ENCODE assay signal across 16 cellular contexts in the genomic region with DNA sequence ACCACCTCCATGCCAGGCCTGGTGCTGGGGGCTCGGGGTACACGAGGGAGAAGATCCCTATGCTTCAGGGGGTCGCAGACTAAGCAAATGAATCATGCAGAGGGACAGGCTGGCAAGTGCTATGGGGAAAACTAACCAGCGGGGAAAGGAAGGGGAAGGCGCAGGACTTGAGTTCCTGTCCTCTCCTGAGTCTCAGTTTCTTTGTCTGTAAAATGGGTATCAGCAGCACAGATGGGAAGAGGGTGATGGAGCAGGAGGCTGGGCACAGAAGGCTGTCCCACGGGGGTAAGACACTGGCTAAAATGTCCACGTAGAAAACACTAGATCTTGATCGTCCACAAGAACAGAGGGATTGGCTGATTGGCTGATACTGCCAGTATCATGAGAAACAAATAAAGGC. TPM values are rescaled to one million over a fixed set of nuclear protein-coding genes. Genes with fewer than 3 reads are reported as not detected.
"Had no signal": no experiment of that assay in that cellular context is flagged by ENCODE, and none has a peak within 500 bp of the region (broad histone marks: within the 10 kb centered on the region; RNA-seq: fewer than 3 reads in every experiment).

No MANE protein-coding gene starts in this region.

- DNase-seq: activated CD4-positive, alpha-beta T cell treated with anti-CD3 and anti-CD28 coated beads for 1 hour; activated CD4-positive, alpha-beta T cell treated with anti-CD3 and anti-CD28 coated beads, Interleukin-2, amount 50 U/mL, for 48 hours; activated gamma-delta T cell treated with Interleukin-2 at 50 U/mL for 16 hours; activated naive CD8-positive, alpha-beta T cell treated with anti-CD3 and anti-CD28 coated beads for 36 hours; activated T-cell treated with anti-CD3 and anti-CD28 coated beads, Interleukin-2, amount 50 U/mL, for 48 hours; left ventricle myocardium inferior; mesenchymal stem cell; spleen; stimulated activated CD4-positive, alpha-beta T cell treated with anti-CD3 and anti-CD28 coated beads, Interleukin-1b, Interleukin-23, amount 100 ng/mL, for 48 hours; stimulated activated naive CD4-positive, alpha-beta T cell; T-helper 9 cell had no signal

- H3K27ac Mint-ChIP-seq: activated naive CD8-positive, alpha-beta T cell treated with anti-CD3 and anti-CD28 coated beads for 36 hours had no signal

- H3K4me1 ChIP-seq: left ventricle myocardium inferior had no signal

- H3K36me3 ChIP-seq: upper lobe of right lung had no signal

- H3K36me3 Mint-ChIP-seq: activated naive CD8-positive, alpha-beta T cell treated with anti-CD3 and anti-CD28 coated beads for 36 hours had no signal

- H3K4me3 Mint-ChIP-seq: activated naive CD8-positive, alpha-beta T cell treated with anti-CD3 and anti-CD28 coated beads for 36 hours had no signal

- H3K27me3 ChIP-seq: suprapubic skin, upper lobe of right lung had no signal

- H3K4me3 ChIP-seq: dorsolateral prefrontal cortex, left ventricle myocardium inferior, spleen, suprapubic skin, upper lobe of right lung had no signal

- H3K27ac ChIP-seq: left ventricle myocardium inferior, spleen, suprapubic skin, upper lobe of right lung had no signal

- ATAC-seq: right cardiac atrium had no signal

- H3K9me3 ChIP-seq: suprapubic skin, upper lobe of right lung had no signal

- H3K27me3 Mint-ChIP-seq: activated naive CD8-positive, alpha-beta T cell treated with anti-CD3 and anti-CD28 coated beads for 36 hours had no signal

RNA-seq across cellular contexts. Expression of gene RGMA, which starts 39.8 kb away (rescaled TPM):
- total RNA-seq: fibroblast of villous mesenchyme had no signal
